In the genomic region with DNA sequence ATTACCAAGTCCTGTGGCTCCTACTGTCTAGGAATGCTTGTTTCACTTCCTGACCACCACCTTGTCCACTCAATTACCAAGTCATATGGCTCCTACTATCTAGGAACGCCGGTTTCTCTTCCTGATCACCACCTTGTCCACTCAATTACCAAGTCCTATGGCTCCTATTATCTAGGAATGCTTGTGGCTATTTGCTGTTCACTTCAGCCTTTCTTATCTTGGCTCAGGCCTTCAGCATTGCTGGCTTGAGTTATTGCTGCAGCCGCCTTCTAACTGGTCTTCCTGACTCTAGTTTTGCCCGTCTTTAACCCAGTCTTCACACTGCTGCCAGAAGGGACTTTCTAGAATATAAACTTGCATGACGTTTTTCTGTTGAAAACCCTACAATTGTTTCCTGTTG, we compare ENCODE assay signal across 12 cellular contexts.
A peak's percentile ranks its signal among the peaks of the same experiment; 100 is the strongest.
DNase-seq lines count a peak whose midpoint lies in the region; ATAC-seq and TF ChIP-seq lines count a peak whose summit lies in the region.
"Had no signal": no experiment of that assay in that cellular context is flagged by ENCODE, and none has a peak within 500 bp of the region (broad histone marks: within the 10 kb centered on the region; RNA-seq: fewer than 3 reads in every experiment).

No MANE protein-coding gene starts in this region.

- TF ChIP-seq CTCF in hepatocyte (IDR thresholded peaks at IDR 0.05; ENCODE audit: poor library complexity) (no peak), upper lobe of right lung (IDR thresholded peaks at IDR 0.05) (no peak), mucosa of descending colon (IDR thresholded peaks at IDR 0.05) (no peak)

- H3K4me1 ChIP-seq in hepatocyte (ENCODE audit: insufficient read depth) (no peaks in the 10 kb centered on the region), upper lobe of right lung (no peaks in the 10 kb centered on the region), mucosa of descending colon (ENCODE audit: low read depth) (no peaks in the 10 kb centered on the region)
- H3K4me1 ChIP-seq: BLaER1, HAP-1 had no signal

- H3K27ac ChIP-seq in hepatocyte: no peak overlapping the region
- H3K27ac ChIP-seq in upper lobe of right lung: no peak overlapping the region
- H3K27ac ChIP-seq: BLaER1, GM23248 had no signal

- ATAC-seq in upper lobe of right lung (peak; percentile 19), HG02884 (IDR thresholded peaks at IDR 0.05; ENCODE audit: unreplicated experiment) (no peak), mucosa of descending colon (no peak)

- H3K79me2 ChIP-seq in hepatocyte: no peaks in the 10 kb centered on the region

- H3K9me3 ChIP-seq in hepatocyte (ENCODE audit: low read depth): no peaks in the 10 kb centered on the region
- no peaks in the 10 kb centered on the region for H3K9me3 ChIP-seq in upper lobe of right lung
- H3K9me3 ChIP-seq in mucosa of descending colon: no peaks in the 10 kb centered on the region
- H3K9me3 ChIP-seq: BLaER1, HAP-1 had no signal

- H3K36me3 ChIP-seq in hepatocyte (replicated peaks; ENCODE audit: insufficient read depth, low read depth) (no peaks in the 10 kb centered on the region), upper lobe of right lung (no peaks in the 10 kb centered on the region), mucosa of descending colon (ENCODE audit: low read depth) (no peaks in the 10 kb centered on the region)
- H3K36me3 ChIP-seq: BLaER1, HAP-1 had no signal

- intact Hi-C loops in upper lobe of right lung (cut with DNase I): loop anchor here (5.0 kb wide), 1 partner anchor 396 kb away; no protein-coding TSS in a partner anchor
- intact Hi-C loops in mucosa of descending colon (cut with DNase I, micrococcal nuclease): loop anchor here (5.0 to 10.0 kb wide), 2 partner anchors 278 to 396 kb away; no protein-coding TSS in a partner anchor

- H3K4me3 ChIP-seq in hepatocyte: no peak overlapping the region
- no peak overlapping the region for H3K4me3 ChIP-seq in upper lobe of right lung
- H3K4me3 ChIP-seq in mucosa of descending colon: no peak overlapping the region
- H3K4me3 ChIP-seq: BLaER1, GM12878, GM23248, HAP-1 had no signal

- H3K27me3 ChIP-seq in hepatocyte (no peaks in the 10 kb centered on the region), upper lobe of right lung (no peaks in the 10 kb centered on the region)
- H3K27me3 ChIP-seq: BLaER1 had no signal

- H3K4me2 ChIP-seq in hepatocyte: no peak overlapping the region
- H3K4me2 ChIP-seq: BLaER1 had no signal

- DNase-seq in ELF-1 (ENCODE audit: low read depth, low spot score): peak; percentile 2
- DNase-seq in amniotic epithelial cell (ENCODE audit: low read depth): peak; percentile 40
- DNase-seq in hepatocyte (ENCODE audit: low spot score): peak; percentile 6
- no peak for DNase-seq in upper lobe of right lung
- DNase-seq in mucosa of descending colon: no peak
- DNase-seq in COR-L47 (lab: John Stamatoyannopoulos, UW): no peak
- DNase-seq: DMS79 treated with DMSO at 0.1 percent for 48 hours had no signal

- no peak overlapping the region for H2AFZ ChIP-seq in hepatocyte
- H2AFZ ChIP-seq: GM23248 had no signal

- no peaks in the 10 kb centered on the region for H3K9me2 ChIP-seq in hepatocyte (replicated peaks; ENCODE audit: insufficient read depth)

- WGBS in hepatocyte (ENCODE audit: low lambda C conversion rate, missing lambda C conversion rate): 57% methylated on average over 5 of the region's 5 CpGs

- H4K20me1 ChIP-seq in hepatocyte (ENCODE audit: insufficient read depth, poor library complexity, severe bottlenecking): no peaks in the 10 kb centered on the region
- H4K20me1 ChIP-seq: BLaER1 had no signal

Comparison
In these comparisons a context has a peak if more than half of its experiments do, and no peak if none do; other contexts are left out.
1. DNase-seq: peak in ELF-1 (single experiment), amniotic epithelial cell (single experiment) and hepatocyte (single experiment); none in upper lobe of right lung (single experiment), mucosa of descending colon (0 of 3) and COR-L47 (single experiment).